10 cellular contexts compared by ENCODE assay signal in genomic region chr20:20465259-20465658, GRCh38.
DNase-seq lines count a peak whose midpoint lies in the region; ATAC-seq and TF ChIP-seq lines count a peak whose summit lies in the region.
"Had no signal": no experiment of that assay in that cellular context is flagged by ENCODE, and none has a peak within 500 bp of the region (broad histone marks: within the 10 kb centered on the region; RNA-seq: fewer than 3 reads in every experiment).

No MANE protein-coding gene starts in this region.

- peaks cover 20% of the 10 kb centered on the region for H3K36me3 Mint-ChIP-seq in activated T-helper 1 cell treated with anti-CD3 and anti-CD28 coated beads, Interleukin-12 subunit alpha, Interleukin-12 subunit beta, Interleukin-2, Interleukin-4 antibody, amounts not matched to agents 30 ng/mL and 10 ng/mL and 1 ng/mL, durations not matched to agents 14 hours and 24 hours and 36 hours (ENCODE audit: low read depth)

- intact Hi-C loops in mucosa of descending colon (cut with DNase I, micrococcal nuclease), result no loop called here
- intact Hi-C loops in colonic mucosa (cut with DNase I), result no loop called here
- intact Hi-C loops in activated T-helper 1 cell treated with anti-CD3 and anti-CD28 coated beads, Interleukin-12 subunit alpha, Interleukin-12 subunit beta, Interleukin-2, Interleukin-4 antibody, amounts not matched to agents 30 ng/mL and 10 ng/mL and 1 ng/mL, durations not matched to agents 14 hours and 24 hours and 36 hours (cut with micrococcal nuclease), result no loop called here

- H3K9ac ChIP-seq in HUES48 (ENCODE audit: low read depth, low read length), result no peak overlapping the region
- no peak overlapping the region for H3K9ac ChIP-seq in colonic mucosa (ENCODE audit: low read depth in 2 of 2, low read length in 2 of 2)

- H3K27me3 ChIP-seq in HUES48 (ENCODE audit: control insufficient read depth, insufficient read depth, low read length) (no peaks in the 10 kb centered on the region), colonic mucosa (no peaks in the 10 kb centered on the region)
- H3K27me3 ChIP-seq: sigmoid colon had no signal

- H3K9me3 ChIP-seq in HUES48 (ENCODE audit: control insufficient read depth, insufficient read depth, low read length) (no peaks in the 10 kb centered on the region), mucosa of descending colon (no peaks in the 10 kb centered on the region), colonic mucosa (no peaks in the 10 kb centered on the region)
- H3K9me3 ChIP-seq: sigmoid colon had no signal

- in situ Hi-C loops in astrocyte of the spinal cord (cut with HindIII; ENCODE audit: low sequenced_read_pairs), result no loop called here

- TF ChIP-seq CTCF in astrocyte of the spinal cord (IDR thresholded peaks at IDR 0.05; ENCODE audit: low read depth, low read length) (peak; percentile 51), mucosa of descending colon (IDR thresholded peaks at IDR 0.05) (no peak), colonic mucosa (IDR thresholded peaks at IDR 0.05) (no peak)

- no peak overlapping the region for H3K27ac Mint-ChIP-seq in activated T-helper 1 cell treated with anti-CD3 and anti-CD28 coated beads, Interleukin-12 subunit alpha, Interleukin-12 subunit beta, Interleukin-2, Interleukin-4 antibody, amounts not matched to agents 30 ng/mL and 10 ng/mL and 1 ng/mL, durations not matched to agents 14 hours and 24 hours and 36 hours

- H3K4me3 Mint-ChIP-seq in activated T-helper 1 cell treated with anti-CD3 and anti-CD28 coated beads, Interleukin-12 subunit alpha, Interleukin-12 subunit beta, Interleukin-2, Interleukin-4 antibody, amounts not matched to agents 30 ng/mL and 10 ng/mL and 1 ng/mL, durations not matched to agents 14 hours and 24 hours and 36 hours, result no peak overlapping the region

- H3K27ac ChIP-seq in HUES48 (ENCODE audit: low read depth, low read length) (peak overlapping the region; percentile 36), colonic mucosa (no peak overlapping the region)
- H3K27ac ChIP-seq: sigmoid colon had no signal

- DNase-seq in EH (ENCODE audit: low read depth) (peak; percentile 3), astrocyte of the spinal cord (ENCODE audit: low read depth, low spot score) (no peak), mucosa of descending colon (no peak), colonic mucosa (no peak), HPDE6-E6E7 (ENCODE audit: extremely low spot score) (no peak)
- DNase-seq in activated T-helper 1 cell treated with anti-CD3 and anti-CD28 coated beads, Interleukin-12 subunit alpha, Interleukin-12 subunit beta, Interleukin-2, Interleukin-4 antibody, amounts not matched to agents 30 ng/mL and 10 ng/mL and 1 ng/mL, durations not matched to agents 14 hours and 24 hours and 36 hours (ENCODE audit: low spot score), result no peak
- DNase-seq: NCI-H2029 treated with DMSO at 0.1 percent for 48 hours, sigmoid colon had no signal

- H3K4me1 ChIP-seq in HUES48 (ENCODE audit: control insufficient read depth, insufficient read depth, low read length) (peaks cover 47% of the 10 kb centered on the region), mucosa of descending colon (ENCODE audit: low read depth) (no peaks in the 10 kb centered on the region), colonic mucosa (no peaks in the 10 kb centered on the region)
- H3K4me1 ChIP-seq: sigmoid colon had no signal

- peak; percentile 32 for ATAC-seq in mucosa of descending colon
- no peak for ATAC-seq in HG02938 (IDR thresholded peaks at IDR 0.05; ENCODE audit: unreplicated experiment)

- no peaks in the 10 kb centered on the region for H3K27me3 Mint-ChIP-seq in activated T-helper 1 cell treated with anti-CD3 and anti-CD28 coated beads, Interleukin-12 subunit alpha, Interleukin-12 subunit beta, Interleukin-2, Interleukin-4 antibody, amounts not matched to agents 30 ng/mL and 10 ng/mL and 1 ng/mL, durations not matched to agents 14 hours and 24 hours and 36 hours (ENCODE audit: insufficient read depth)

- H3K36me3 ChIP-seq in HUES48 (ENCODE audit: control insufficient read depth, insufficient read depth, low read length) (no peaks in the 10 kb centered on the region), mucosa of descending colon (ENCODE audit: low read depth) (no peaks in the 10 kb centered on the region), colonic mucosa (no peaks in the 10 kb centered on the region)

- no peak overlapping the region for H3K4me3 ChIP-seq in HUES48 (ENCODE audit: low read depth, low read length)
- H3K4me3 ChIP-seq in astrocyte of the spinal cord (ENCODE audit: low read depth, low read length), result no peak overlapping the region
- H3K4me3 ChIP-seq in mucosa of descending colon, result no peak overlapping the region
- H3K4me3 ChIP-seq in colonic mucosa, result no peak overlapping the region
- H3K4me3 ChIP-seq: sigmoid colon had no signal

- no peaks in the 10 kb centered on the region for H3K9me3 Mint-ChIP-seq in activated T-helper 1 cell treated with anti-CD3 and anti-CD28 coated beads, Interleukin-12 subunit alpha, Interleukin-12 subunit beta, Interleukin-2, Interleukin-4 antibody, amounts not matched to agents 30 ng/mL and 10 ng/mL and 1 ng/mL, durations not matched to agents 14 hours and 24 hours and 36 hours

- H3K4me1 Mint-ChIP-seq in activated T-helper 1 cell treated with anti-CD3 and anti-CD28 coated beads, Interleukin-12 subunit alpha, Interleukin-12 subunit beta, Interleukin-2, Interleukin-4 antibody, amounts not matched to agents 30 ng/mL and 10 ng/mL and 1 ng/mL, durations not matched to agents 14 hours and 24 hours and 36 hours (ENCODE audit: low read depth), result peaks cover 31% of the 10 kb centered on the region
